Comparison of ENCODE assay signal across 19 cellular contexts in the genomic region with DNA sequence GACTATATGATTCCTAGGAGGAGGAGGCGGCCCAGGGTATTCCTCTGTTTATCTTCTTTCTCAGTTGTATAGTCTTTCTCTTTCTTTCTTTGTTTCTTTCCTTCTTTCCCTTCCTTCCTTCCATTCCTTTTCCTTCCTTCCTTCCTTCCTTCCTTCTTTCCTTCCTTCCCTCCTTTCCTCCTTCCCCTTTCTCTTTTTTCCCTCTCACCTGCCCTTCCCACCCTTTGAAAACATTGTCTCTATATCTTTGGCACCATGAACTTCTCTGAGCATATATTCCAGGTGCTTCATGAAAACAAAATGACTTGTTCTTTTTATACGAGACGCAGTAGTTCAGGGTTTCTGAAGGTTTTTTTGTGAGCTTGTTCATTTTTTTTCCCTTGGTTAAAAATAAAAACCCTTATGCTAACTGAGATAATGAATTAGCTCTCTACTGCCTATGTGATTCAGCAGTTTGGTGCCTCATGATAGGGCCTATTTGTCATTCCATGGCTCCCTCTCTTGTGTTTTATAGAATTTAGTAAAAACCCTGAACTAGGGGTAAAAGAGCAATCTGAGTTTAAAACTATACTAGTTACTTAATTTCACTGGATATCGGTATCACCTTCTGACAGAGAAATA. TPM values are rescaled to one million over a fixed set of nuclear protein-coding genes. Genes with fewer than 3 reads are reported as not detected.
DNase-seq lines count a peak whose midpoint lies in the region; ATAC-seq and TF ChIP-seq lines count a peak whose summit lies in the region.
"Had no signal": no experiment of that assay in that cellular context is flagged by ENCODE, and none has a peak within 500 bp of the region (broad histone marks: within the 10 kb centered on the region; RNA-seq: fewer than 3 reads in every experiment).

No MANE protein-coding gene starts in this region.

- H3K36me3 Mint-ChIP-seq in activated naive CD4-positive, alpha-beta T cell treated with anti-CD3 and anti-CD28 coated beads, Interleukin-2, amount 50 U/mL, for 24 hours: peaks cover 14% of the 10 kb centered on the region
- H3K36me3 Mint-ChIP-seq in activated naive CD8-positive, alpha-beta T cell treated with anti-CD3 and anti-CD28 coated beads, Interleukin-2, amount 50 U/mL, for 24 hours (ENCODE audit: low read depth): peaks cover 16% of the 10 kb centered on the region
- peaks cover 11 to 13% of the 10 kb centered on the region in 2 donors for H3K36me3 Mint-ChIP-seq in stimulated activated naive B cell treated with anti-CD40 and anti-IgM and Interleukin-4, amounts not matched to agents 10 μg/mL and 1 μg/mL and 100 μg/mL, for 72 hours
- peaks cover 18% of the 10 kb centered on the region for H3K36me3 Mint-ChIP-seq in activated CD8-positive, alpha-beta memory T cell treated with anti-CD3 and anti-CD28 coated beads, Interleukin-2, amount 10 ng/mL, durations not matched to agents 7 days and 5 days

- peak overlapping the region; percentile 44 for H3K9ac ChIP-seq in OCI-LY1 (ENCODE audit: low read length)

- DNase-seq in activated naive CD4-positive, alpha-beta T cell treated with Interleukin-2 at 50 U/mL for 16 hours: no peak
- DNase-seq in activated naive CD8-positive, alpha-beta T cell treated with anti-CD3 and anti-CD28 coated beads, Interleukin-2, amount 50 U/mL, for 24 hours: no peak
- DNase-seq in stimulated activated naive B cell treated with anti-CD40 and anti-IgM and Interleukin-4, amounts not matched to agents 10 μg/mL and 1 μg/mL and 100 μg/mL, for 72 hours: no peak
- DNase-seq in HCEC 1CT: no peak
- no peak for DNase-seq in PC-9
- no peak for DNase-seq in activated CD8-positive, alpha-beta memory T cell treated with anti-CD3 and anti-CD28 coated beads, Interleukin-2, amount 10 ng/mL, durations not matched to agents 7 days and 5 days
- DNase-seq: KBM-7, kidney glomerular epithelial cell, NCI-H1930 had no signal

- peak overlapping the region; percentile 62 for H3K4me3 Mint-ChIP-seq in activated naive CD4-positive, alpha-beta T cell treated with anti-CD3 and anti-CD28 coated beads, Interleukin-2, amount 50 U/mL, for 24 hours
- H3K4me3 Mint-ChIP-seq in activated naive CD8-positive, alpha-beta T cell treated with anti-CD3 and anti-CD28 coated beads, Interleukin-2, amount 50 U/mL, for 24 hours: no peak overlapping the region
- H3K4me3 Mint-ChIP-seq in stimulated activated naive B cell treated with anti-CD40 and anti-IgM and Interleukin-4, amounts not matched to agents 10 μg/mL and 1 μg/mL and 100 μg/mL, for 72 hours: peak overlapping the region in 1 of 2 donors; percentile 11
- H3K4me3 Mint-ChIP-seq in activated CD8-positive, alpha-beta memory T cell treated with anti-CD3 and anti-CD28 coated beads, Interleukin-2, amount 10 ng/mL, durations not matched to agents 7 days and 5 days: no peak overlapping the region

- H3K9me3 Mint-ChIP-seq in activated naive CD4-positive, alpha-beta T cell treated with anti-CD3 and anti-CD28 coated beads, Interleukin-2, amount 50 U/mL, for 24 hours: no peaks in the 10 kb centered on the region
- H3K9me3 Mint-ChIP-seq in activated naive CD8-positive, alpha-beta T cell treated with anti-CD3 and anti-CD28 coated beads, Interleukin-2, amount 50 U/mL, for 24 hours: no peaks in the 10 kb centered on the region
- no peaks in the 10 kb centered on the region for H3K9me3 Mint-ChIP-seq in stimulated activated naive B cell treated with anti-CD40 and anti-IgM and Interleukin-4, amounts not matched to agents 10 μg/mL and 1 μg/mL and 100 μg/mL, for 72 hours
- no peaks in the 10 kb centered on the region for H3K9me3 Mint-ChIP-seq in activated CD8-positive, alpha-beta memory T cell treated with anti-CD3 and anti-CD28 coated beads, Interleukin-2, amount 10 ng/mL, durations not matched to agents 7 days and 5 days (ENCODE audit: low read depth)

- H3K27ac Mint-ChIP-seq in activated naive CD4-positive, alpha-beta T cell treated with anti-CD3 and anti-CD28 coated beads, Interleukin-2, amount 50 U/mL, for 24 hours: peak overlapping the region; percentile 91
- H3K27ac Mint-ChIP-seq in activated naive CD8-positive, alpha-beta T cell treated with anti-CD3 and anti-CD28 coated beads, Interleukin-2, amount 50 U/mL, for 24 hours: peak overlapping the region; percentile 45
- H3K27ac Mint-ChIP-seq in stimulated activated naive B cell treated with anti-CD40 and anti-IgM and Interleukin-4, amounts not matched to agents 10 μg/mL and 1 μg/mL and 100 μg/mL, for 72 hours: peak overlapping the region; percentile 65
- H3K27ac Mint-ChIP-seq in activated CD8-positive, alpha-beta memory T cell treated with anti-CD3 and anti-CD28 coated beads, Interleukin-2, amount 10 ng/mL, durations not matched to agents 7 days and 5 days: no peak overlapping the region

- TF ChIP-seq CTCF in OCI-LY1 (IDR thresholded peaks at IDR 0.05; ENCODE audit: low read length): no peak
- no peak for TF ChIP-seq CTCF in PC-9 (conservative IDR thresholded peaks at IDR 0.05)

- no peaks in the 10 kb centered on the region for H4K20me1 ChIP-seq in OCI-LY1 (ENCODE audit: insufficient read depth, low read length)
- no peaks in the 10 kb centered on the region for H4K20me1 ChIP-seq in PC-9 (ENCODE audit: insufficient read depth)

- CTCF ChIA-PET in PC-9 (lab: Charles Lee): no interaction called here
- CTCF ChIA-PET in activated CD8-positive, alpha-beta memory T cell treated with anti-CD3 and anti-CD28 coated beads, Interleukin-2, amount 10 ng/mL, durations not matched to agents 7 days and 5 days (lab: Charles Lee): interaction anchor here (2.0 kb wide), 1 partner anchor 84 kb away, joined by 8 read pairs; no protein-coding TSS in a partner anchor

- peaks cover 14% of the 10 kb centered on the region for H3F3A ChIP-seq in OCI-LY1 (ENCODE audit: insufficient read depth, low read length)
- H3F3A ChIP-seq in PC-9 (ENCODE audit: insufficient read depth, low read depth): no peaks in the 10 kb centered on the region

- H3K4me1 Mint-ChIP-seq in activated naive CD4-positive, alpha-beta T cell treated with anti-CD3 and anti-CD28 coated beads, Interleukin-2, amount 50 U/mL, for 24 hours: peaks cover 85% of the 10 kb centered on the region
- peaks cover 83% of the 10 kb centered on the region for H3K4me1 Mint-ChIP-seq in activated naive CD8-positive, alpha-beta T cell treated with anti-CD3 and anti-CD28 coated beads, Interleukin-2, amount 50 U/mL, for 24 hours
- H3K4me1 Mint-ChIP-seq in stimulated activated naive B cell treated with anti-CD40 and anti-IgM and Interleukin-4, amounts not matched to agents 10 μg/mL and 1 μg/mL and 100 μg/mL, for 72 hours: peaks cover 46 to 69% of the 10 kb centered on the region in 2 donors
- peaks cover 60% of the 10 kb centered on the region for H3K4me1 Mint-ChIP-seq in activated CD8-positive, alpha-beta memory T cell treated with anti-CD3 and anti-CD28 coated beads, Interleukin-2, amount 10 ng/mL, durations not matched to agents 7 days and 5 days

- no peaks in the 10 kb centered on the region for H3K27me3 Mint-ChIP-seq in activated naive CD4-positive, alpha-beta T cell treated with anti-CD3 and anti-CD28 coated beads, Interleukin-2, amount 50 U/mL, for 24 hours
- no peaks in the 10 kb centered on the region for H3K27me3 Mint-ChIP-seq in activated naive CD8-positive, alpha-beta T cell treated with anti-CD3 and anti-CD28 coated beads, Interleukin-2, amount 50 U/mL, for 24 hours
- H3K27me3 Mint-ChIP-seq in stimulated activated naive B cell treated with anti-CD40 and anti-IgM and Interleukin-4, amounts not matched to agents 10 μg/mL and 1 μg/mL and 100 μg/mL, for 72 hours: no peaks in the 10 kb centered on the region
- H3K27me3 Mint-ChIP-seq in activated CD8-positive, alpha-beta memory T cell treated with anti-CD3 and anti-CD28 coated beads, Interleukin-2, amount 10 ng/mL, durations not matched to agents 7 days and 5 days: no peaks in the 10 kb centered on the region

- H2AFZ ChIP-seq in OCI-LY1 (ENCODE audit: low read length): no peak overlapping the region
- H2AFZ ChIP-seq in PC-9: no peak overlapping the region

- no TSS peak for BruUV-seq in PC-9 (replicated peaks; lab: Mats Ljungman, UMichigan)

- H3K4me1 ChIP-seq in OCI-LY1 (ENCODE audit: insufficient read depth, low read length, severe bottlenecking) (peaks cover 86% of the 10 kb centered on the region), PC-9 (replicated peaks; ENCODE audit: insufficient read depth) (no peaks in the 10 kb centered on the region)
- H3K4me1 ChIP-seq: psoas muscle had no signal

- POLR2A ChIA-PET in PC-9 (lab: Charles Lee; ENCODE audit: unreplicated experiment): no interaction called here

- H3K27ac ChIP-seq in OCI-LY1 (ENCODE audit: low read depth, low read length, poor library complexity, severe bottlenecking): peak overlapping the region; percentile 95
- H3K27ac ChIP-seq in PC-9: no peak overlapping the region
- H3K27ac ChIP-seq: brain microvascular endothelial cell, C4-2B, neutrophil, psoas muscle, thoracic aorta had no signal

- peaks cover 20% of the 10 kb centered on the region for H3K79me2 ChIP-seq in OCI-LY1 (ENCODE audit: insufficient read depth, low read length)
- H3K79me2 ChIP-seq in PC-9 (ENCODE audit: low read depth): no peaks in the 10 kb centered on the region

- H3K9me2 ChIP-seq in OCI-LY1 (ENCODE audit: low read depth, low read length): no peaks in the 10 kb centered on the region
- no peaks in the 10 kb centered on the region for H3K9me2 ChIP-seq in PC-9 (ENCODE audit: insufficient read depth)

- ATAC-seq in activated naive CD8-positive, alpha-beta T cell treated with anti-CD3 and anti-CD28 coated beads, Interleukin-2, amount 50 U/mL, for 24 hours: no peak
- ATAC-seq in stimulated activated naive B cell treated with anti-CD40 and anti-IgM and Interleukin-4, amounts not matched to agents 10 μg/mL and 1 μg/mL and 100 μg/mL, for 72 hours (replicated peaks): no peak
- no peak for ATAC-seq in activated CD8-positive, alpha-beta memory T cell treated with anti-CD3 and anti-CD28 coated beads, Interleukin-2, amount 10 ng/mL, durations not matched to agents 7 days and 5 days

- H3K36me3 ChIP-seq in OCI-LY1 (ENCODE audit: insufficient read depth, low read length) (peaks cover 5% of the 10 kb centered on the region; the same call in 1 of the 2 replicates), PC-9 (ENCODE audit: low read depth) (no peaks in the 10 kb centered on the region)
- H3K36me3 ChIP-seq: brain microvascular endothelial cell, neutrophil, thoracic aorta had no signal

- intact Hi-C loops in PC-9 (cut with micrococcal nuclease; ENCODE audit: unreplicated experiment): no loop called here

- H3K27me3 ChIP-seq in OCI-LY1 (ENCODE audit: insufficient read depth, low read length): no peaks in the 10 kb centered on the region
- peaks cover 45% of the 10 kb centered on the region for H3K27me3 ChIP-seq in PC-9 (ENCODE audit: insufficient read depth, low read depth)
- H3K27me3 ChIP-seq: brain microvascular endothelial cell, neutrophil had no signal

- no peaks in the 10 kb centered on the region for H3K9me3 ChIP-seq in OCI-LY1 (ENCODE audit: low read length)
- H3K9me3 ChIP-seq in PC-9 (ENCODE audit: insufficient read depth, low read depth): no peaks in the 10 kb centered on the region
- H3K9me3 ChIP-seq: neutrophil, psoas muscle, thoracic aorta had no signal

- H3K4me2 ChIP-seq in OCI-LY1 (ENCODE audit: low read length) (peak overlapping the region; percentile 90; the same call in 1 of the 2 replicates), PC-9 (no peak overlapping the region)

- peak overlapping the region; percentile 1 for H3K4me3 ChIP-seq in OCI-LY1 (ENCODE audit: low read depth, low read length, poor library complexity, severe bottlenecking)
- H3K4me3 ChIP-seq in PC-9: no peak overlapping the region
- H3K4me3 ChIP-seq: psoas muscle, thoracic aorta had no signal

RNA-seq across cellular contexts. Expression of a gene that starts 3.2 kb away (rescaled TPM):
- total RNA-seq in PC-9 (2021): not detected in 2 replicates
- total RNA-seq in activated CD8-positive, alpha-beta memory T cell treated with anti-CD3 and anti-CD28 coated beads, Interleukin-2, amount 10 ng/mL, durations not matched to agents 7 days and 5 days: 10 to 100 TPM; 65.9 to 74.6 TPM
- total RNA-seq: fibroblast of lung, HT-29, lung microvascular endothelial cell had no signal

RNA-seq across cellular contexts. Expression of a gene that starts 32.1 kb away (rescaled TPM):
- total RNA-seq in PC-9 (2021): not detected in 2 replicates
- total RNA-seq in activated CD8-positive, alpha-beta memory T cell treated with anti-CD3 and anti-CD28 coated beads, Interleukin-2, amount 10 ng/mL, durations not matched to agents 7 days and 5 days: not detected
- total RNA-seq: fibroblast of lung, HT-29, lung microvascular endothelial cell, psoas muscle, thoracic aorta had no signal

Comparison
In these comparisons a context has a peak if more than half of its experiments do, and no peak if none do; other contexts are left out.
1. RNA of a gene that starts 3.2 kb away (total RNA-seq): 65.9 to 74.6 TPM in activated CD8-positive, alpha-beta memory T cell treated with anti-CD3 and anti-CD28 coated beads, Interleukin-2, amount 10 ng/mL, durations not matched to agents 7 days and 5 days; not detected in PC-9; every median in the first group is over 10 times any median in the second.